In genomic region chr7:137399827-137400823, GRCh38 we compare ENCODE assay signal across 17 cellular contexts. TPM values are rescaled to one million over a fixed set of nuclear protein-coding genes. Genes with fewer than 3 reads are reported as not detected.
DNase-seq lines count a peak whose midpoint lies in the region; ATAC-seq, FAIRE-seq and TF ChIP-seq lines count a peak whose summit lies in the region.
"Had no signal": no experiment of that assay in that cellular context is flagged by ENCODE, and none has a peak within 500 bp of the region (broad histone marks: within the 10 kb centered on the region; RNA-seq: fewer than 3 reads in every experiment).

No MANE protein-coding gene starts in this region.

- no peak overlapping the region for H4K5ac ChIP-seq in H1 (ENCODE audit: insufficient read length, low read depth, low read length)

- no peaks in the 10 kb centered on the region for H3K9me3 ChIP-seq in H1 (ENCODE audit: insufficient read depth in 2 of 2, low read depth in 1 of 2, low read length in 1 of 2)
- H3K9me3 ChIP-seq in mesenchymal stem cell (ENCODE audit: control insufficient read depth, low read length), result no peaks in the 10 kb centered on the region
- no peaks in the 10 kb centered on the region for H3K9me3 ChIP-seq in hepatocyte (ENCODE audit: low read depth)
- H3K9me3 ChIP-seq: heart left ventricle, ovary, spleen had no signal

- H3K79me2 ChIP-seq in H1 (ENCODE audit: control insufficient read depth in 1 of 2, insufficient read depth in 2 of 2, low read length in 2 of 2) (no peaks in the 10 kb centered on the region), hepatocyte (no peaks in the 10 kb centered on the region)

- no peaks in the 10 kb centered on the region for H3K27me3 ChIP-seq in H1 (replicated peaks in 1 of 4; ENCODE audit: control insufficient read depth in 3 of 4, extremely low read depth in 1 of 4, insufficient read depth in 3 of 4, low read length in 3 of 4)
- no peaks in the 10 kb centered on the region for H3K27me3 ChIP-seq in mesenchymal stem cell (ENCODE audit: control insufficient read depth in 1 of 2, insufficient read depth in 1 of 2, low read length in 2 of 2)
- no peaks in the 10 kb centered on the region for H3K27me3 ChIP-seq in hepatocyte
- H3K27me3 ChIP-seq: heart left ventricle, ovary, spleen had no signal

- TF ChIP-seq CTCF in HFFc6 (IDR thresholded peaks at IDR 0.05) (no peak), H1 (IDR thresholded peaks at IDR 0.05; ENCODE audit: control extremely low read depth in 1 of 3, insufficient read depth in 1 of 3, low read depth in 1 of 3, low read length in 3 of 3) (no peak), hepatocyte (IDR thresholded peaks at IDR 0.05; ENCODE audit: poor library complexity) (no peak)

- H3K4me1 Mint-ChIP-seq in HFFc6 (ENCODE audit: low read depth), result peaks cover 33% of the 10 kb centered on the region
- H3K4me1 Mint-ChIP-seq: stimulated activated naive B cell treated with anti-CD40 and anti-IgM and Interleukin-4, amounts not matched to agents 10 μg/mL and 1 μg/mL and 100 μg/mL, for 72 hours had no signal

- H3K4ac ChIP-seq in H1 (replicated peaks; ENCODE audit: insufficient read length, low read depth, low read length) (no peak overlapping the region), mesenchymal stem cell (ENCODE audit: low read depth in 1 of 2, low read length in 2 of 2) (no peak overlapping the region)

- no peak for TF ChIP-seq EP300 in H1 (IDR thresholded peaks at IDR 0.05; ENCODE audit: borderline replicate concordance in 1 of 2, low read depth in 2 of 2, low read length in 2 of 2)

- no peaks in the 10 kb centered on the region for H3K9me2 ChIP-seq in hepatocyte (replicated peaks; ENCODE audit: insufficient read depth)

- H3K79me1 ChIP-seq in H1 (ENCODE audit: low read depth, low read length), result no peaks in the 10 kb centered on the region
- no peaks in the 10 kb centered on the region for H3K79me1 ChIP-seq in mesenchymal stem cell (replicated peaks; ENCODE audit: low read length, poor library complexity, severe bottlenecking)

- TF ChIP-seq POLR2A in H1 (IDR thresholded peaks at IDR 0.05; ENCODE audit: control extremely low read depth in 1 of 2, low read depth in 2 of 2, low read length in 2 of 2), result no peak

- H2AFZ ChIP-seq in H1 (ENCODE audit: low read length) (peak overlapping the region; percentile 55; the same call in 1 of the 2 replicates), mesenchymal stem cell (ENCODE audit: low read depth, low read length) (no peak overlapping the region), hepatocyte (no peak overlapping the region)

- no peak for FAIRE-seq in H1 (lab: Jason Lieb, UNC)
- FAIRE-seq: endothelial cell of umbilical vein had no signal

- no peak overlapping the region for H2AK5ac ChIP-seq in H1 (ENCODE audit: low read depth, low read length)
- H2AK5ac ChIP-seq in mesenchymal stem cell (ENCODE audit: low read length, severe bottlenecking), result no peak overlapping the region

- H3K14ac ChIP-seq in H1 (ENCODE audit: insufficient read length), result no peak overlapping the region
- H3K14ac ChIP-seq in mesenchymal stem cell (ENCODE audit: low read length in 2 of 2), result no peak overlapping the region

- no peak overlapping the region for H3K9ac ChIP-seq in H1 (replicated peaks in 1 of 4; ENCODE audit: extremely low read depth in 1 of 4, low read depth in 3 of 4, low read length in 3 of 4)
- no peak overlapping the region for H3K9ac ChIP-seq in mesenchymal stem cell (ENCODE audit: low read length)

- TF ChIP-seq RAD21 in H1 (IDR thresholded peaks at IDR 0.05 in 1 of 2, conservative IDR thresholded peaks at IDR 0.05 in 1 of 2; ENCODE audit: low read depth in 2 of 2, low read length in 2 of 2), result no peak

- peaks cover 2% of the 10 kb centered on the region; the same call in 1 of the 2 replicates for H3K27me3 Mint-ChIP-seq in HFFc6 (ENCODE audit: insufficient read depth)
- H3K27me3 Mint-ChIP-seq: activated naive CD8-positive, alpha-beta T cell; stimulated activated naive B cell treated with anti-CD40 and anti-IgM and Interleukin-4, amounts not matched to agents 10 μg/mL and 1 μg/mL and 100 μg/mL, for 72 hours had no signal

- H3K9me3 Mint-ChIP-seq in HFFc6, result no peaks in the 10 kb centered on the region
- H3K9me3 Mint-ChIP-seq: stimulated activated naive B cell treated with anti-CD40 and anti-IgM and Interleukin-4, amounts not matched to agents 10 μg/mL and 1 μg/mL and 100 μg/mL, for 72 hours had no signal

- H3K4me3 ChIP-seq in H1 (ENCODE audit: extremely low read depth in 1 of 4, insufficient read depth in 2 of 4, low read depth in 3 of 4, low read length in 4 of 4) (no peak overlapping the region), mesenchymal stem cell (ENCODE audit: insufficient read depth in 1 of 2, low read depth in 1 of 2, low read length in 2 of 2) (no peak overlapping the region), hepatocyte (no peak overlapping the region)
- H3K4me3 ChIP-seq: heart left ventricle, ovary, spleen had no signal

- DNase-seq in AG08395 (ENCODE audit: low spot score) (peak; percentile 53), HFFc6 (peak; percentile 79), H1 (ENCODE audit: low read depth in 1 of 2, low spot score in 2 of 2) (no peak), mesenchymal stem cell (peak; percentile 59), NCI-H1694 treated with DMSO at 0.1 percent for 48 hours (lab: John Stamatoyannopoulos, UW) (no peak), hepatocyte (ENCODE audit: low spot score) (no peak)
- DNase-seq: activated CD4-positive, alpha-beta T cell treated with anti-CD3 and anti-CD28 coated beads, Interleukin-2, amount 50 U/mL, for 1 hour; activated T-cell treated with anti-CD3 and anti-CD28 coated beads for 4 hours; AML-193; heart left ventricle; ovary; spleen; stimulated activated naive B cell treated with anti-CD40 and anti-IgM and Interleukin-4, amounts not matched to agents 10 μg/mL and 1 μg/mL and 100 μg/mL, for 72 hours had no signal

- 71% methylated on average over 7 of the region's 7 CpGs; no CpG with 5 or more reads in 1 of the 2 experiments for WGBS in H1 (ENCODE audit: extremely low coverage in 1 of 2, insufficient coverage in 1 of 2, insufficient read length in 1 of 2, insufficient replicate concordance in 2 of 2, low coverage in 1 of 2, low lambda C conversion rate in 2 of 2, missing lambda C conversion rate in 1 of 2), 2 experiments
- 42% methylated on average over 6 of the region's 7 CpGs for WGBS in mesenchymal stem cell
- 74% methylated on average over 7 of the region's 7 CpGs for WGBS in hepatocyte (ENCODE audit: low lambda C conversion rate, missing lambda C conversion rate)

- peak overlapping the region; percentile 90 for H3K27ac Mint-ChIP-seq in HFFc6
- H3K27ac Mint-ChIP-seq: activated naive CD8-positive, alpha-beta T cell; stimulated activated naive B cell treated with anti-CD40 and anti-IgM and Interleukin-4, amounts not matched to agents 10 μg/mL and 1 μg/mL and 100 μg/mL, for 72 hours had no signal

- H2BK120ac ChIP-seq in H1 (replicated peaks; ENCODE audit: low read depth, low read length), result no peak overlapping the region
- H2BK120ac ChIP-seq in mesenchymal stem cell (ENCODE audit: low read depth, low read length), result no peak overlapping the region

- no peak overlapping the region for H3K56ac ChIP-seq in H1 (replicated peaks; ENCODE audit: insufficient read length, low read depth, low read length)

- H4K91ac ChIP-seq in H1 (replicated peaks; ENCODE audit: insufficient read length, low read length) (no peak overlapping the region), mesenchymal stem cell (ENCODE audit: low read length) (no peak overlapping the region)

- H3K4me1 ChIP-seq in H1 (replicated peaks in 1 of 4; ENCODE audit: control insufficient read depth in 3 of 4, insufficient read depth in 4 of 4, low read length in 3 of 4) (peaks cover 0 to 7% (median 3%) of the 10 kb centered on the region in 4 experiments; a peak in 3 of 7 replicates), mesenchymal stem cell (ENCODE audit: control insufficient read depth, insufficient read depth, low read depth, low read length) (peaks cover 4% of the 10 kb centered on the region), hepatocyte (ENCODE audit: insufficient read depth) (no peaks in the 10 kb centered on the region)
- H3K4me1 ChIP-seq: heart left ventricle, spleen had no signal

- no peak for ATAC-seq in HG02763 (IDR thresholded peaks at IDR 0.05; ENCODE audit: unreplicated experiment)
- no peak for ATAC-seq in HG02852 (IDR thresholded peaks at IDR 0.05; ENCODE audit: unreplicated experiment)
- ATAC-seq: heart left ventricle; stimulated activated naive B cell treated with anti-CD40 and anti-IgM and Interleukin-4, amounts not matched to agents 10 μg/mL and 1 μg/mL and 100 μg/mL, for 72 hours had no signal

- H4K8ac ChIP-seq in H1 (ENCODE audit: extremely low read depth, insufficient read depth, low read length) (no peak overlapping the region), mesenchymal stem cell (ENCODE audit: low read length) (no peak overlapping the region)

- peak overlapping the region; percentile 63 for H3K4me3 Mint-ChIP-seq in HFFc6
- H3K4me3 Mint-ChIP-seq: activated naive CD8-positive, alpha-beta T cell; stimulated activated naive B cell treated with anti-CD40 and anti-IgM and Interleukin-4, amounts not matched to agents 10 μg/mL and 1 μg/mL and 100 μg/mL, for 72 hours had no signal

- H3K23me2 ChIP-seq in H1 (ENCODE audit: low read depth, low read length), result no peaks in the 10 kb centered on the region

- H3K23ac ChIP-seq in H1 (ENCODE audit: insufficient read length) (no peak overlapping the region), mesenchymal stem cell (ENCODE audit: low read length in 2 of 2) (no peak overlapping the region)

- H3K27ac ChIP-seq in H1 (ENCODE audit: low read depth, low read length) (no peak overlapping the region), mesenchymal stem cell (ENCODE audit: low read length, poor library complexity, severe bottlenecking) (no peak overlapping the region), hepatocyte (no peak overlapping the region)
- H3K27ac ChIP-seq: heart left ventricle, ovary, spleen had no signal

- H2BK12ac ChIP-seq in H1 (ENCODE audit: low read depth, low read length) (no peak overlapping the region), mesenchymal stem cell (ENCODE audit: low read length in 2 of 2) (no peak overlapping the region)

- H3K18ac ChIP-seq in H1 (ENCODE audit: extremely low read depth, low read length), result no peak overlapping the region
- no peak overlapping the region for H3K18ac ChIP-seq in mesenchymal stem cell (ENCODE audit: low read depth in 1 of 2, low read length in 2 of 2)

- H2BK20ac ChIP-seq in H1 (ENCODE audit: low read length), result no peak overlapping the region

- H2BK15ac ChIP-seq in H1 (ENCODE audit: low read length) (no peak overlapping the region), mesenchymal stem cell (ENCODE audit: low read depth, poor library complexity, severe bottlenecking) (no peak overlapping the region)

- POLR2A ChIA-PET in H1 (lab: Charles Lee; ENCODE audit: partially characterized antibody), result interaction anchor here (0.9 kb wide), 1 partner anchor 57 kb away, joined by 3 read pairs; no protein-coding TSS in a partner anchor

- H3K36me3 ChIP-seq in H1 (ENCODE audit: control insufficient read depth in 2 of 4, insufficient read depth in 4 of 4, low read length in 3 of 4) (no peaks in the 10 kb centered on the region), mesenchymal stem cell (ENCODE audit: control insufficient read depth in 1 of 2, insufficient read depth in 2 of 2, low read depth in 1 of 2, low read length in 2 of 2) (peaks cover 0 to 14% of the 10 kb centered on the region in 2 experiments), hepatocyte (replicated peaks; ENCODE audit: insufficient read depth, low read depth) (no peaks in the 10 kb centered on the region)
- H3K36me3 ChIP-seq: heart left ventricle, ovary, spleen had no signal

- CTCF ChIA-PET in H1 (lab: Charles Lee; ENCODE audit: partially characterized antibody), result no interaction called here

- H4K20me1 ChIP-seq in H1 (replicated peaks in 1 of 2; ENCODE audit: control insufficient read depth in 1 of 2, insufficient read depth in 2 of 2, low read length in 2 of 2), result no peaks in the 10 kb centered on the region
- H4K20me1 ChIP-seq in hepatocyte (ENCODE audit: insufficient read depth, poor library complexity, severe bottlenecking), result no peaks in the 10 kb centered on the region

- H3K36me3 Mint-ChIP-seq in HFFc6 (ENCODE audit: low read depth), result no peaks in the 10 kb centered on the region
- H3K36me3 Mint-ChIP-seq: activated naive CD8-positive, alpha-beta T cell; stimulated activated naive B cell treated with anti-CD40 and anti-IgM and Interleukin-4, amounts not matched to agents 10 μg/mL and 1 μg/mL and 100 μg/mL, for 72 hours had no signal

- H3K4me2 ChIP-seq in H1 (ENCODE audit: insufficient read depth in 1 of 2, low read depth in 2 of 2, low read length in 2 of 2) (no peak overlapping the region), mesenchymal stem cell (ENCODE audit: low read length, poor library complexity, severe bottlenecking) (no peak overlapping the region), hepatocyte (no peak overlapping the region)

- no peak overlapping the region for H2BK5ac ChIP-seq in H1 (ENCODE audit: low read depth, low read length)
- no peak overlapping the region for H2BK5ac ChIP-seq in mesenchymal stem cell (ENCODE audit: low read depth, low read length, poor library complexity, severe bottlenecking)

RNA-seq across cellular contexts. Expression of gene PTN, which starts 56.6 kb away (rescaled TPM):
- total RNA-seq in HFFc6 (2021; fragmentation: NEBNext Ultra II Directional; extraction: Animal tissue kit (Norgen Biotek cat#: 25700)), result 1 to 10 TPM; 2.2 to 9.6 (median 8.0) TPM
- 27.8 and 28.6 TPM in 2 replicates for total RNA-seq in H1 (2021; fragmentation: NEBNext Ultra II Directional; extraction: Animal tissue kit (Norgen Biotek cat#: 25700))
- polyA plus RNA-seq in H1 (2011; rRNA removed) (13.3 and 23.1 TPM in 2 replicates), hepatocyte (50.8 and 75.3 TPM in 2 replicates)
- polyA plus RNA-seq in H1 (2011; cell fraction: cytosol; rRNA removed), result 39.0 TPM
- polyA plus RNA-seq in H1 (2011; cell fraction: nucleus; rRNA removed), result 18.0 TPM
- polyA plus RNA-seq in H1 (2012, experiment 1 of 2), result 38.8 to 45.7 TPM (median 39.4 TPM) in 4 replicates
- 8.6 TPM for polyA plus RNA-seq in H1 (2012, experiment 2 of 2)
- 76.2 TPM for polyA plus RNA-seq in H1 (2013, experiment 1 of 2)
- 91.4 TPM for polyA plus RNA-seq in H1 (2013, experiment 2 of 2)
- 11.2 and 15.1 TPM in 2 replicates for polyA minus RNA-seq in H1 (2011; rRNA and poly(A)+ RNA removed)
- polyA minus RNA-seq in H1 (2011; cell fraction: cytosol; rRNA and poly(A)+ RNA removed), result 13.0 TPM
- 12.9 TPM for polyA minus RNA-seq in H1 (2011; cell fraction: nucleus; rRNA and poly(A)+ RNA removed)
- 20.7 TPM for polyA plus RNA-seq in mesenchymal stem cell (2013, experiment 1 of 2)
- 21.6 TPM for polyA plus RNA-seq in mesenchymal stem cell (2013, experiment 2 of 2)
- total RNA-seq in hepatocyte, result 63.5 and 66.9 TPM in 2 replicates
- total RNA-seq: endothelial cell of umbilical vein had no signal

Comparison
In these comparisons a context has a peak if more than half of its experiments do, and no peak if none do; other contexts are left out.
1. DNase-seq: peak in AG08395 (single experiment), HFFc6 (single experiment) and mesenchymal stem cell (single experiment); none in H1 (0 of 2), NCI-H1694 treated with DMSO at 0.1 percent for 48 hours (single experiment) and hepatocyte (single experiment).